Comparison of ENCODE assay signal across 25 cellular contexts in the genomic region with DNA sequence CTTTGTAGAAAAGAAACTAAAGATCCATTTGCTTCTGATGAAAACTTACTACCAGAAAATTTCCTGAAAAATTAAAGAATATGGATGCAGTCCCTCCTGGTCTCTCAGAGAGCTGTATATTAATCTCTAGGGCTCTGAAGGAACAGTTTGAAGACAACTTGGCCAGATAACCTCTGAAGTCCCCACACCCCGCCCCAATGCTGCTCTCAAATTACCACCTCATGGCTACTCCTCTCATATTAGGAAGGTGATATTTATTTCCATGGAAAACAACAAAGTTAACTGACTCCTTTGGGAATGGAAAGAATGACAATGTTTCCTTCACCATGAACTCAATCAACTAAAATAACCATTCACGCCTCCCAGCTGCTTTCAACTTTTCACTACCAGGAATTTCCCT.
"Had no signal": no experiment of that assay in that cellular context is flagged by ENCODE, and none has a peak within 500 bp of the region (broad histone marks: within the 10 kb centered on the region; RNA-seq: fewer than 3 reads in every experiment).

No MANE protein-coding gene starts in this region.

- H3K4me1 Mint-ChIP-seq: memory B cell; naive thymus-derived CD4-positive, alpha-beta T cell; neural progenitor cell; stimulated activated effector memory CD8-positive, alpha-beta T cell treated with anti-CD3 and anti-CD28 coated beads, Interleukin-12 subunit alpha, Interleukin-12 subunit beta, amount 100 ng/mL, for 72 hours; stimulated activated naive CD8-positive, alpha-beta T cell treated with anti-CD3 and anti-CD28 coated beads, Interleukin-15, amount 100 ng/mL, for 72 hours had no signal

- H3K4me3 ChIP-seq: left ventricle myocardium inferior, lung, neural progenitor cell, ovary, right atrium auricular region, right lobe of liver, spleen, thyroid gland, transverse colon, upper lobe of left lung had no signal

- H3K4me3 Mint-ChIP-seq: memory B cell; naive thymus-derived CD4-positive, alpha-beta T cell; natural killer cell treated with Interleukin-12 subunit alpha and Interleukin-12 subunit beta and Interleukin-15 and Interleukin-18, amount 100 ng/mL, for 72 hours; neural progenitor cell; stimulated activated effector memory CD8-positive, alpha-beta T cell treated with anti-CD3 and anti-CD28 coated beads, Interleukin-12 subunit alpha, Interleukin-12 subunit beta, amount 100 ng/mL, for 72 hours; stimulated activated naive CD8-positive, alpha-beta T cell treated with anti-CD3 and anti-CD28 coated beads, Interleukin-15, amount 100 ng/mL, for 72 hours had no signal

- H3K36me3 Mint-ChIP-seq: memory B cell; naive thymus-derived CD4-positive, alpha-beta T cell; natural killer cell treated with Interleukin-12 subunit alpha and Interleukin-12 subunit beta and Interleukin-15 and Interleukin-18, amount 100 ng/mL, for 72 hours; stimulated activated effector memory CD8-positive, alpha-beta T cell treated with anti-CD3 and anti-CD28 coated beads, Interleukin-12 subunit alpha, Interleukin-12 subunit beta, amount 100 ng/mL, for 72 hours had no signal

- H3K27me3 Mint-ChIP-seq: naive thymus-derived CD4-positive, alpha-beta T cell; natural killer cell treated with Interleukin-12 subunit alpha and Interleukin-12 subunit beta and Interleukin-15 and Interleukin-18, amount 100 ng/mL, for 72 hours; stimulated activated naive CD8-positive, alpha-beta T cell treated with anti-CD3 and anti-CD28 coated beads, Interleukin-15, amount 100 ng/mL, for 72 hours had no signal

- H3K9me3 ChIP-seq: left ventricle myocardium inferior, neutrophil, ovary, right atrium auricular region, right lobe of liver, thyroid gland, transverse colon, upper lobe of left lung had no signal

- H3K27ac ChIP-seq: left ventricle myocardium inferior, neural progenitor cell, neutrophil, ovary, right atrium auricular region, right lobe of liver, spleen, thyroid gland, transverse colon, upper lobe of left lung had no signal

- H3K27ac Mint-ChIP-seq: memory B cell; naive thymus-derived CD4-positive, alpha-beta T cell; natural killer cell treated with Interleukin-12 subunit alpha and Interleukin-12 subunit beta and Interleukin-15 and Interleukin-18, amount 100 ng/mL, for 72 hours; neural progenitor cell; progenitor cell of endocrine pancreas; stimulated activated effector memory CD8-positive, alpha-beta T cell treated with anti-CD3 and anti-CD28 coated beads, Interleukin-12 subunit alpha, Interleukin-12 subunit beta, amount 100 ng/mL, for 72 hours; stimulated activated naive CD8-positive, alpha-beta T cell treated with anti-CD3 and anti-CD28 coated beads, Interleukin-15, amount 100 ng/mL, for 72 hours had no signal

- H3K27me3 ChIP-seq: neural progenitor cell, neutrophil, ovary, right atrium auricular region, right lobe of liver, spleen, thyroid gland, transverse colon, upper lobe of left lung had no signal

- H3K9ac ChIP-seq: neural progenitor cell had no signal

- H3K36me3 ChIP-seq: left ventricle myocardium inferior, neural progenitor cell, neutrophil, ovary, right atrium auricular region, right lobe of liver, spleen, thyroid gland, transverse colon, upper lobe of left lung had no signal

- DNase-seq: head of caudate nucleus; hippocampal formation; kidney glomerular epithelial cell; left cardiac atrium; left ventricle myocardium inferior; naive thymus-derived CD4-positive, alpha-beta T cell; ovary; right lobe of liver; small intestine; spleen; stimulated activated CD4-positive, alpha-beta T cell treated with anti-CD3 and anti-CD28 coated beads, Interleukin-4, amount 100 ng/mL, for 24 hours; stimulated activated naive CD4-positive, alpha-beta T cell treated with Interleukin-2 at 50 U/mL for 16 hours; stimulated activated naive CD8-positive, alpha-beta T cell treated with anti-CD3 and anti-CD28 coated beads, Interleukin-15, amount 100 ng/mL, for 72 hours; substantia nigra; thyroid gland; transverse colon; upper lobe of left lung had no signal

- H3K4me1 ChIP-seq: left ventricle myocardium inferior, right atrium auricular region, right lobe of liver, spleen, thyroid gland, transverse colon, upper lobe of left lung had no signal
